12 cellular contexts compared by ENCODE assay signal in genomic region chr11:95891423-95892177, GRCh38. TPM values are rescaled to one million over a fixed set of nuclear protein-coding genes. Genes with fewer than 3 reads are reported as not detected.
DNase-seq lines count a peak whose midpoint lies in the region; ATAC-seq, FAIRE-seq and TF ChIP-seq lines count a peak whose summit lies in the region.
"Had no signal": no experiment of that assay in that cellular context is flagged by ENCODE, and none has a peak within 500 bp of the region (broad histone marks: within the 10 kb centered on the region; RNA-seq: fewer than 3 reads in every experiment).

No MANE protein-coding gene starts in this region.

- H3K36me3 ChIP-seq in heart left ventricle, result peaks cover 0 to 18% (median 13%) of the 10 kb centered on the region in 9 donors
- H3K36me3 ChIP-seq in right atrium auricular region, result peaks cover 9% of the 10 kb centered on the region

- TF ChIP-seq CTCF in heart left ventricle (IDR thresholded peaks at IDR 0.05), result no peak
- no peak for TF ChIP-seq CTCF in right atrium auricular region (IDR thresholded peaks at IDR 0.05)
- no peak for TF ChIP-seq CTCF in coronary artery (IDR thresholded peaks at IDR 0.05)

- H3K27ac ChIP-seq in heart left ventricle (no peak overlapping the region), right atrium auricular region (no peak overlapping the region), coronary artery (peak overlapping the region; percentile 12 to 67)
- H3K27ac ChIP-seq: SJCRH30 had no signal

- H3K27me3 ChIP-seq in heart left ventricle (no peaks in the 10 kb centered on the region), right atrium auricular region (no peaks in the 10 kb centered on the region)
- H3K27me3 ChIP-seq: SJCRH30 had no signal

- intact Hi-C loops in heart left ventricle (cut with DNase I), result no loop called here

- no peak for TF ChIP-seq POLR2A in heart left ventricle (IDR thresholded peaks at IDR 0.05)

- peak; percentile 42 for FAIRE-seq in urothelium cell line (lab: Jason Lieb, UNC)

- H3K4me1 ChIP-seq in heart left ventricle (peaks cover 0 to 46% (median 5%) of the 10 kb centered on the region in 12 donors), right atrium auricular region (no peaks in the 10 kb centered on the region)
- H3K4me1 ChIP-seq: SJCRH30 had no signal

- ATAC-seq in heart left ventricle, result peak in 3 of 4 donors; percentile 22 to 55 (median 33)
- ATAC-seq in HG03135 (IDR thresholded peaks at IDR 0.05; ENCODE audit: unreplicated experiment), result peak; percentile 92
- no peak for ATAC-seq in esophagus mucosa

- WGBS in heart left ventricle, 4 donors, result 60 to 77% (median 69%) methylated on average over 4 of the region's 4 CpGs

- H3K9me3 ChIP-seq in heart left ventricle (no peaks in the 10 kb centered on the region), right atrium auricular region (no peaks in the 10 kb centered on the region)
- H3K9me3 ChIP-seq: SJCRH30 had no signal

- DNase-seq in heart left ventricle (no peak), right atrium auricular region (ENCODE audit: low spot score) (no peak), coronary artery (ENCODE audit: low spot score) (no peak), urothelium cell line (ENCODE audit: low spot score) (no peak), HuH-7 (ENCODE audit: low spot score) (no peak), NCI-H82 (lab: John Stamatoyannopoulos, UW) (no peak)
- DNase-seq: activated CD8-positive, alpha-beta memory T cell treated with anti-CD3 and anti-CD28 coated beads, Interleukin-2, amount 50 U/mL, for 4 hours; cortex of kidney; NCI-H187; SJCRH30 had no signal

- H3K4me3 ChIP-seq in heart left ventricle (no peak overlapping the region), right atrium auricular region (no peak overlapping the region), coronary artery (peak overlapping the region; percentile 28)
- H3K4me3 ChIP-seq: SJCRH30 had no signal

RNA-seq across cellular contexts. Expression of gene MTMR2, which starts 32.3 kb away (rescaled TPM):
- total RNA-seq in heart left ventricle (10 to 100 TPM; 13.1 to 23.9 (median 18.8) TPM), right atrium auricular region (10 to 100 TPM; 14.9 to 15.3 TPM), esophagus mucosa (20.8 TPM)
- polyA plus RNA-seq in heart left ventricle, result 10 to 100 TPM in 1 of 2 donors, 1 to 10 TPM in 1; 7.1 to 16.7 TPM

Comparison
In these comparisons a context has a peak if more than half of its experiments do, and no peak if none do; other contexts are left out.
1. H3K27ac ChIP-seq: peak in coronary artery (2 of 2); none in heart left ventricle (0 of 12) and right atrium auricular region (0 of 2).